In the genomic region with DNA sequence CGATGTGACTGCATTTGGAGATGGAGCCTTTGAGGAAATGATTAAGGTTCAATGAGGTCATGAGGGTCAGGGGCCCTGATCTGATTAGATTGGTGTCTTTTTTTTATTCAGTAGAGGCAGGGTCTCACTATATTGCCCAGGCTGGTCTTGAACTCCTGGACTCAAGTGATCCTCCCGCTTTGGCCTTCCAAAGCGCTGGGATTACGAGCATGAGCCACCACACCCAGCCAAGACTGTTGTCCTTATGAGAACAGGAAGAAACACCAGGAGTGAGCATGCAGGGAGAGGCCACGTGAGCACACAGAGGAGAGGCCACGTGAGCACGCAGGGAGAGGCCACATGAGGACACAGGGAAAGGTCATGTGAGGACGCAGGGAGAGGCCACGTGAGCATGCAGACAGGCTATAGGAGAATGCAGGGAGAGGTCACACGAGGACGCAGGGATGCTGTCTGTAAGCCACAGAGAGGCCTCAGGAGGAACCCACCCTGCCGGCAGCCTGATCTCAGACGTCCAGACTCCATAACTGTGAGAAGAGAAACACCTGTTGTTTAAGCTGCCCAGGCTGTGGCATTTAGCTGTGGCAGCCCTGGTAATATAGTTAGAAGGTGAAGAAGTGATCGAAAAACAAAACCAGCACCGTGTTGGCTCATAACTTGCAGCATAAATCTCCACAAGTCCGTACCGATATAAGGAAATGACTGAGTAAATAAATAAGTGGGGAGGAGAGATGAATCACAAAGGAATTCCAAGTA, we compare ENCODE assay signal across 9 cellular contexts. TPM values are rescaled to one million over a fixed set of nuclear protein-coding genes. Genes with fewer than 3 reads are reported as not detected.
DNase-seq lines count a peak whose midpoint lies in the region; ATAC-seq and TF ChIP-seq lines count a peak whose summit lies in the region.
"Had no signal": no experiment of that assay in that cellular context is flagged by ENCODE, and none has a peak within 500 bp of the region (broad histone marks: within the 10 kb centered on the region; RNA-seq: fewer than 3 reads in every experiment).

No MANE protein-coding gene starts in this region.

- in situ Hi-C loops in GM13977 (cut with MboI; ENCODE audit: low pct_unique_long_range_greater_than_20kb, low sequenced_read_pairs, unreplicated experiment), result no loop called here

- peak; percentile 80 for DNase-seq in AG10803 (ENCODE audit: low read depth)
- peak; percentile 90 for DNase-seq in LoVo (ENCODE audit: low spot score)
- DNase-seq in WERI-Rb-1, result peak; percentile 98
- no peak for DNase-seq in activated T-cell treated with anti-CD3 and anti-CD28 coated beads, Interleukin-2, amount 50 U/mL, for 1 hour
- DNase-seq in GM13977 (ENCODE audit: low spot score), result no peak

- no peak for TF ChIP-seq RAD21 in liver (IDR thresholded peaks at IDR 0.05)

- 55% methylated on average over 17 of the region's 17 CpGs for WGBS in liver

- peaks cover 0 to 10% (median 2%) of the 10 kb centered on the region in 4 donors for H3K4me1 ChIP-seq in liver (ENCODE audit: control insufficient read depth in 4 of 4, insufficient read depth in 4 of 4, low read length in 3 of 4)

- H3K27ac ChIP-seq in WERI-Rb-1 (no peak overlapping the region), liver (ENCODE audit: low read depth in 1 of 2, low read length in 2 of 2) (peak overlapping the region in 1 of 2 donors; percentile 48)

- no peak overlapping the region for H3K9ac ChIP-seq in liver (ENCODE audit: low read depth in 1 of 2, low read length in 2 of 2)

- TF ChIP-seq CTCF in AG10803 (conservative IDR thresholded peaks at IDR 0.05; ENCODE audit: low read length) (no peak), WERI-Rb-1 (IDR thresholded peaks at IDR 0.05; ENCODE audit: low read depth, low read length) (no peak), liver (IDR thresholded peaks at IDR 0.05; ENCODE audit: low read depth, low read length, missing input control) (no peak), GM13977 (IDR thresholded peaks at IDR 0.05; ENCODE audit: extremely low read depth, insufficient read depth, missing control alignments) (no peak)

- H3K4me3 ChIP-seq in AG10803 (ENCODE audit: low read length) (no peak overlapping the region), WERI-Rb-1 (ENCODE audit: low read depth, low read length) (no peak overlapping the region), liver (ENCODE audit: low read depth in 1 of 3, low read length in 3 of 3) (no peak overlapping the region)

- no peak for ATAC-seq in HG02588 (IDR thresholded peaks at IDR 0.05; ENCODE audit: unreplicated experiment)
- no peak for ATAC-seq in GM21576 (IDR thresholded peaks at IDR 0.05; ENCODE audit: unreplicated experiment)

- no peaks in the 10 kb centered on the region for H3K27me3 ChIP-seq in WERI-Rb-1 (ENCODE audit: insufficient read depth, low read depth, severe bottlenecking)
- no peaks in the 10 kb centered on the region for H3K27me3 ChIP-seq in liver (ENCODE audit: control insufficient read depth in 4 of 4, insufficient read depth in 4 of 4, low read length in 3 of 4)

- no peaks in the 10 kb centered on the region for H3K36me3 ChIP-seq in WERI-Rb-1
- no peaks in the 10 kb centered on the region for H3K36me3 ChIP-seq in liver (ENCODE audit: control insufficient read depth in 4 of 4, insufficient read depth in 3 of 4, low read depth in 1 of 4, low read length in 3 of 4)

- H3K9me3 ChIP-seq in WERI-Rb-1 (ENCODE audit: severe bottlenecking) (peaks cover 7% of the 10 kb centered on the region), liver (ENCODE audit: control insufficient read depth in 4 of 4, low read length in 3 of 4) (no peaks in the 10 kb centered on the region)

TF ChIP-seq in liver, 16 proteins besides CTCF, POLR2A, EP300 and RAD21:
- TF ChIP-seq HNF4A (conservative IDR thresholded peaks at IDR 0.05) (peak in 1 of 2 donors; percentile 39), SP1 (IDR thresholded peaks at IDR 0.05) (peak; percentile 46), RXRA (IDR thresholded peaks at IDR 0.05) (peak; percentile 92 to 98)
- TF ChIP-seq, protein P1, sequence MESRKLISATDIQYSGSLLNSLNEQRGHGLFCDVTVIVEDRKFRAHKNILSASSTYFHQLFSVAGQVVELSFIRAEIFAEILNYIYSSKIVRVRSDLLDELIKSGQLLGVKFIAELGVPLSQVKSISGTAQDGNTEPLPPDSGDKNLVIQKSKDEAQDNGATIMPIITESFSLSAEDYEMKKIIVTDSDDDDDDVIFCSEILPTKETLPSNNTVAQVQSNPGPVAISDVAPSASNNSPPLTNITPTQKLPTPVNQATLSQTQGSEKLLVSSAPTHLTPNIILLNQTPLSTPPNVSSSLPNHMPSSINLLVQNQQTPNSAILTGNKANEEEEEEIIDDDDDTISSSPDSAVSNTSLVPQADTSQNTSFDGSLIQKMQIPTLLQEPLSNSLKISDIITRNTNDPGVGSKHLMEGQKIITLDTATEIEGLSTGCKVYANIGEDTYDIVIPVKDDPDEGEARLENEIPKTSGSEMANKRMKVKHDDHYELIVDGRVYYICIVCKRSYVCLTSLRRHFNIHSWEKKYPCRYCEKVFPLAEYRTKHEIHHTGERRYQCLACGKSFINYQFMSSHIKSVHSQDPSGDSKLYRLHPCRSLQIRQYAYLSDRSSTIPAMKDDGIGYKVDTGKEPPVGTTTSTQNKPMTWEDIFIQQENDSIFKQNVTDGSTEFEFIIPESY (IDR thresholded peaks at IDR 0.05), result no peak

RNA-seq across cellular contexts. Expression of a gene that starts 14.5 kb away (rescaled TPM):
- 10 to 100 TPM; 22.0 to 49.0 TPM for total RNA-seq in liver
- polyA plus RNA-seq in liver, result 10 to 100 TPM; 29.0 to 39.3 TPM

RNA-seq across cellular contexts. Expression of a gene that starts 29.4 kb away (rescaled TPM):
- 1 to 10 TPM; 1.4 to 1.5 TPM for total RNA-seq in liver
- 1 to 10 TPM; 1.0 to 1.4 TPM for polyA plus RNA-seq in liver
- polyA plus RNA-seq: neural cell had no signal

RNA-seq across cellular contexts. Expression of a gene that starts 45.5 kb away (rescaled TPM):
- 10 to 100 TPM in 1 of 2 donors, 1 to 10 TPM in 1; 3.6 to 14.2 TPM for total RNA-seq in liver
- polyA plus RNA-seq in liver, result 1 to 10 TPM; 1.3 to 5.7 TPM
- polyA plus RNA-seq: neural cell had no signal

RNA-seq across cellular contexts. Expression of a gene that starts 59.2 kb away (rescaled TPM):
- total RNA-seq in liver, result 10 to 100 TPM in 1 of 2 donors, 1 to 10 TPM in 1; 9.2 to 10.5 TPM
- 1 to 10 TPM; 1.1 to 8.4 TPM for polyA plus RNA-seq in liver

Comparison
In these comparisons a context has a peak if more than half of its experiments do, and no peak if none do; other contexts are left out.
1. DNase-seq: peak in AG10803 (single experiment), LoVo (single experiment) and WERI-Rb-1 (single experiment); none in activated T-cell treated with anti-CD3 and anti-CD28 coated beads, Interleukin-2, amount 50 U/mL, for 1 hour (single experiment) and GM13977 (single experiment).